ENCODE assay signal across 34 cellular contexts in genomic region chr7:77205706-77206105, GRCh38. TPM values are rescaled to one million over a fixed set of nuclear protein-coding genes. Genes with fewer than 3 reads are reported as not detected.
"Had no signal": no experiment of that assay in that cellular context is flagged by ENCODE, and none has a peak within 500 bp of the region (broad histone marks: within the 10 kb centered on the region; RNA-seq: fewer than 3 reads in every experiment).

No MANE protein-coding gene starts in this region.

- DNase-seq: activated CD4-positive, alpha-beta T cell treated with anti-CD3 and anti-CD28 coated beads for 48 hours; activated CD4-positive, alpha-beta T cell treated with anti-CD3 and anti-CD28 coated beads, Interleukin-2, amount 50 U/mL, for 48 hours; activated CD8-positive, alpha-beta memory T cell treated with anti-CD3 and anti-CD28 coated beads for 24 hours; activated effector memory CD4-positive, alpha-beta T cell treated with anti-CD3 and anti-CD28 coated beads, Interleukin-2, amount 50 U/mL, for 16 hours; activated naive CD4-positive, alpha-beta T cell treated with anti-CD3 and anti-CD28 coated beads for 36 hours; activated T-cell treated with anti-CD3 and anti-CD28 coated beads, Interleukin-2, amount 50 U/mL, for 1 hour; amniotic stem cell; brain microvascular endothelial cell; dorsolateral prefrontal cortex; effector memory CD4-positive, alpha-beta T cell; erythroblast; heart left ventricle; hypothalamus; naive thymus-derived CD8-positive, alpha-beta T cell; nucleus accumbens; pancreas; psoas muscle; stimulated activated CD4-positive, alpha-beta T cell treated with anti-CD3 and anti-CD28 coated beads, Interleukin-1b, Interleukin-23, amount 100 ng/mL, for 48 hours; stimulated activated CD4-positive, alpha-beta T cell treated with anti-CD3 and anti-CD28 coated beads, Interleukin-4, amount 100 ng/mL, for 4 hours; stimulated activated CD8-positive, alpha-beta memory T cell treated with anti-CD3 and anti-CD28 coated beads, Interleukin-4, amount 100 ng/mL, for 48 hours; stimulated activated naive CD8-positive, alpha-beta T cell treated with anti-CD3 and anti-CD28 coated beads, Interleukin-15, amount 100 ng/mL, for 72 hours; substantia nigra; T-helper 9 cell; uterus had no signal

- H3K4me1 Mint-ChIP-seq: neural crest cell had no signal

- H3K27me3 ChIP-seq: brain microvascular endothelial cell, dorsolateral prefrontal cortex, heart left ventricle, pancreas, right atrium auricular region, uterus had no signal

- H3K4me3 Mint-ChIP-seq: activated naive CD4-positive, alpha-beta T cell treated with anti-CD3 and anti-CD28 coated beads for 36 hours; activated T-helper 1 cell treated with anti-CD3 and anti-CD28 coated beads, Interleukin-12 subunit alpha, Interleukin-12 subunit beta, Interleukin-2, Interleukin-4 antibody, amounts not matched to agents 30 ng/mL and 10 ng/mL and 1 ng/mL, durations not matched to agents 14 hours and 24 hours and 36 hours; naive thymus-derived CD8-positive, alpha-beta T cell; neural crest cell; stimulated activated memory B cell treated with anti-CD40 and anti-IgM and Interleukin-4, amounts not matched to agents 10 μg/mL and 1 μg/mL and 100 μg/mL, for 72 hours; stimulated activated naive CD8-positive, alpha-beta T cell treated with anti-CD3 and anti-CD28 coated beads, Interleukin-15, amount 100 ng/mL, for 72 hours; type B pancreatic cell had no signal

- H3K27ac Mint-ChIP-seq: activated naive CD4-positive, alpha-beta T cell treated with anti-CD3 and anti-CD28 coated beads for 36 hours; activated T-helper 1 cell treated with anti-CD3 and anti-CD28 coated beads, Interleukin-12 subunit alpha, Interleukin-12 subunit beta, Interleukin-2, Interleukin-4 antibody, amounts not matched to agents 30 ng/mL and 10 ng/mL and 1 ng/mL, durations not matched to agents 14 hours and 24 hours and 36 hours; naive thymus-derived CD8-positive, alpha-beta T cell; stimulated activated memory B cell treated with anti-CD40 and anti-IgM and Interleukin-4, amounts not matched to agents 10 μg/mL and 1 μg/mL and 100 μg/mL, for 72 hours; stimulated activated naive CD8-positive, alpha-beta T cell treated with anti-CD3 and anti-CD28 coated beads, Interleukin-15, amount 100 ng/mL, for 72 hours; type B pancreatic cell had no signal

- H3K27me3 Mint-ChIP-seq: naive thymus-derived CD8-positive, alpha-beta T cell; stimulated activated memory B cell treated with anti-CD40 and anti-IgM and Interleukin-4, amounts not matched to agents 10 μg/mL and 1 μg/mL and 100 μg/mL, for 72 hours; stimulated activated naive CD8-positive, alpha-beta T cell treated with anti-CD3 and anti-CD28 coated beads, Interleukin-15, amount 100 ng/mL, for 72 hours had no signal

- FAIRE-seq: astrocyte, pancreas, TTC549 had no signal

- H3K4me3 ChIP-seq: coronary artery, dorsolateral prefrontal cortex, heart left ventricle, pancreas, psoas muscle, right atrium auricular region, smooth muscle cell, uterus had no signal

- H3K36me3 ChIP-seq: brain microvascular endothelial cell, pancreas, right atrium auricular region, uterus had no signal

- ATAC-seq: activated CD4-positive, CD25-positive, alpha-beta regulatory T cell treated with anti-CD3 and anti-CD28 coated beads, Interleukin-2, amount 50 U/mL, for 24 hours; heart left ventricle; naive thymus-derived CD8-positive, alpha-beta T cell; pancreas; psoas muscle; stimulated activated memory B cell treated with anti-CD40 and anti-IgM and Interleukin-4, amounts not matched to agents 10 μg/mL and 1 μg/mL and 100 μg/mL, for 72 hours; stimulated activated naive CD8-positive, alpha-beta T cell treated with anti-CD3 and anti-CD28 coated beads, Interleukin-15, amount 100 ng/mL, for 72 hours had no signal

RNA-seq across cellular contexts. Expression of gene FGL2, which starts 6.1 kb away (rescaled TPM):
- total RNA-seq: activated naive CD4-positive, alpha-beta T cell treated with anti-CD3 and anti-CD28 coated beads for 36 hours; astrocyte; neural crest cell had no signal
- polyA plus RNA-seq: smooth muscle cell had no signal
